Comparison of ENCODE assay signal across 9 cellular contexts in genomic region chr7:134704827-134705226, GRCh38.
"Had no signal": no experiment of that assay in that cellular context is flagged by ENCODE, and none has a peak within 500 bp of the region (broad histone marks: within the 10 kb centered on the region; RNA-seq: fewer than 3 reads in every experiment).

No MANE protein-coding gene starts in this region.

- H3K4me1 Mint-ChIP-seq: activated B cell treated with CpG ODN at 0.5 μM for 24 hours had no signal

- H3K9me3 Mint-ChIP-seq: activated B cell treated with CpG ODN at 0.5 μM for 24 hours; nephron; T-helper 2 cell treated with Interferon-gamma antibody and Interleukin-4, amounts not matched to agents 5 μg/mL and 100 μg/mL, for 36 hours had no signal

- ATAC-seq: right cardiac atrium had no signal

- DNase-seq: activated B cell treated with CpG ODN at 0.5 μM for 24 hours; activated CD4-positive, alpha-beta T cell treated with anti-CD3 and anti-CD28 coated beads for 48 hours; activated CD8-positive, alpha-beta memory T cell treated with anti-CD3 and anti-CD28 coated beads, Interleukin-2, amount 50 U/mL, for 48 hours; foreskin fibroblast; nucleus accumbens; right cardiac atrium had no signal

- H3K27ac Mint-ChIP-seq: activated B cell treated with CpG ODN at 0.5 μM for 24 hours; progenitor cell of endocrine pancreas; T-helper 2 cell treated with Interferon-gamma antibody and Interleukin-4, amounts not matched to agents 5 μg/mL and 100 μg/mL, for 36 hours had no signal

- H3K4me3 Mint-ChIP-seq: activated B cell treated with CpG ODN at 0.5 μM for 24 hours; nephron; T-helper 2 cell treated with Interferon-gamma antibody and Interleukin-4, amounts not matched to agents 5 μg/mL and 100 μg/mL, for 36 hours had no signal
